Comparison of ENCODE assay signal across 29 cellular contexts in genomic region chr4:56084849-56085248, GRCh38.
"Had no signal": no experiment of that assay in that cellular context is flagged by ENCODE, and none has a peak within 500 bp of the region (broad histone marks: within the 10 kb centered on the region; RNA-seq: fewer than 3 reads in every experiment).

No MANE protein-coding gene starts in this region.

- H3K4me1 Mint-ChIP-seq: immature natural killer cell; natural killer cell; stimulated activated effector memory CD8-positive, alpha-beta T cell treated with anti-CD3 and anti-CD28 coated beads, Interleukin-12 subunit alpha, Interleukin-12 subunit beta, amount 100 ng/mL, for 72 hours had no signal

- DNase-seq: colonic mucosa; effector memory CD4-positive, alpha-beta T cell; erythroblast; esophagus squamous epithelium; foreskin melanocyte; hypothalamus; immature natural killer cell; islet precursor cell; kidney glomerular epithelial cell; left colon; left ventricle myocardium superior; lower lobe of right lung; natural killer cell; occipital lobe; ovary; posterior cingulate gyrus; psoas muscle; right cardiac atrium; sigmoid colon; stimulated activated CD4-positive, alpha-beta T cell treated with anti-CD3 and anti-CD28 coated beads, Interleukin-2, amount 100 ng/mL, for 24 hours; stimulated activated CD4-positive, alpha-beta T cell treated with anti-CD3 and anti-CD28 coated beads, Interleukin-4, amount 100 ng/mL, for 24 hours; stimulated activated naive CD8-positive, alpha-beta T cell treated with anti-CD3 and anti-CD28 coated beads, Interleukin-15, Interleukin-2, amounts not matched to agents 100 U/mL and 50 U/mL, for 24 hours; substantia nigra; testis; tibial artery; upper lobe of left lung had no signal

- H3K9me3 ChIP-seq: colonic mucosa, esophagus squamous epithelium, lower lobe of right lung, ovary, psoas muscle, sigmoid colon, testis, tibial artery, upper lobe of left lung had no signal

- H3K36me3 ChIP-seq: colonic mucosa, esophagus squamous epithelium, lower lobe of right lung, ovary, sigmoid colon, tibial artery, upper lobe of left lung had no signal

- H3K4me3 Mint-ChIP-seq: dendritic cell treated with granulocyte-macrophage colony-stimulating factor and Interleukin-4, amounts not matched to agents 40 ng/mL and 50 ng/mL, for 4 days; immature natural killer cell; memory B cell; natural killer cell; stimulated activated effector memory CD8-positive, alpha-beta T cell treated with anti-CD3 and anti-CD28 coated beads, Interleukin-12 subunit alpha, Interleukin-12 subunit beta, amount 100 ng/mL, for 72 hours had no signal

- H3K4me1 ChIP-seq: colonic mucosa, esophagus squamous epithelium, lower lobe of right lung, psoas muscle, sigmoid colon, testis, tibial artery, upper lobe of left lung had no signal

- H3K4me3 ChIP-seq: colonic mucosa, esophagus squamous epithelium, lower lobe of right lung, ovary, psoas muscle, sigmoid colon, testis, tibial artery, upper lobe of left lung had no signal

- H3K27ac ChIP-seq: colonic mucosa, esophagus squamous epithelium, lower lobe of right lung, ovary, psoas muscle, sigmoid colon, testis, tibial artery, upper lobe of left lung had no signal

- H3K27me3 ChIP-seq: colonic mucosa, esophagus squamous epithelium, ovary, sigmoid colon, testis, tibial artery, upper lobe of left lung had no signal

- H3K9me3 Mint-ChIP-seq: dendritic cell treated with granulocyte-macrophage colony-stimulating factor and Interleukin-4, amounts not matched to agents 40 ng/mL and 50 ng/mL, for 4 days; immature natural killer cell; memory B cell; natural killer cell; stimulated activated effector memory CD8-positive, alpha-beta T cell treated with anti-CD3 and anti-CD28 coated beads, Interleukin-12 subunit alpha, Interleukin-12 subunit beta, amount 100 ng/mL, for 72 hours had no signal

- ATAC-seq: left colon; left ventricle myocardium superior; lower lobe of right lung; natural killer cell; psoas muscle; right cardiac atrium; stimulated activated effector memory CD8-positive, alpha-beta T cell treated with anti-CD3 and anti-CD28 coated beads, Interleukin-12 subunit alpha, Interleukin-12 subunit beta, amount 100 ng/mL, for 72 hours; stimulated activated naive CD8-positive, alpha-beta T cell treated with anti-CD3 and anti-CD28 coated beads, Interleukin-15, Interleukin-2, amounts not matched to agents 100 U/mL and 50 U/mL, for 24 hours had no signal

- H3K36me3 Mint-ChIP-seq: immature natural killer cell; memory B cell; natural killer cell; stimulated activated effector memory CD8-positive, alpha-beta T cell treated with anti-CD3 and anti-CD28 coated beads, Interleukin-12 subunit alpha, Interleukin-12 subunit beta, amount 100 ng/mL, for 72 hours had no signal

- H3K27me3 Mint-ChIP-seq: dendritic cell treated with granulocyte-macrophage colony-stimulating factor and Interleukin-4, amounts not matched to agents 40 ng/mL and 50 ng/mL, for 4 days; memory B cell had no signal

- H3K27ac Mint-ChIP-seq: dendritic cell treated with granulocyte-macrophage colony-stimulating factor and Interleukin-4, amounts not matched to agents 40 ng/mL and 50 ng/mL, for 4 days; immature natural killer cell; memory B cell; natural killer cell; stimulated activated effector memory CD8-positive, alpha-beta T cell treated with anti-CD3 and anti-CD28 coated beads, Interleukin-12 subunit alpha, Interleukin-12 subunit beta, amount 100 ng/mL, for 72 hours had no signal
